Comparison of ENCODE assay signal across 13 cellular contexts in the genomic region with DNA sequence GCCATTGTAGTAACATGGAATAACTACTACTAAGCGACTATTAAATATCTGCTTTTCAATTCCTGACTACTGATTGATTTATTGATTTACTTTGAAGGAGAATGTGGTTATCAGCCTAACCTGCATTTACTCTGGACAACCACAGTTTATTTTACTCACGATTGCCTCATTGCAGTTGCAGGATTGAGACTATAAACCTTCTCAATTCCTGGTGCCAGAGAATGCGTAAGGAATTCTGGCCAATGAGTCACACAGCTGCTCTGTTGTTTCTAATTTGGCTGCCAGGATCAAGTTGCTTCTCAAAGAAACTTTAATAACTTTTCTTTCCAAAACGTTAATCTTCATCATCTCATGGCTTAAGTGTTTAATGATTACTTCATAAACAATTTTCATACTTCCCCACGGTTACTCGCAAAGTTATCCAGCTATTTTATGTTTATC. TPM values are rescaled to one million over a fixed set of nuclear protein-coding genes. Genes with fewer than 3 reads are reported as not detected.
DNase-seq lines count a peak whose midpoint lies in the region; ATAC-seq and TF ChIP-seq lines count a peak whose summit lies in the region.
"Had no signal": no experiment of that assay in that cellular context is flagged by ENCODE, and none has a peak within 500 bp of the region (broad histone marks: within the 10 kb centered on the region; RNA-seq: fewer than 3 reads in every experiment).

No MANE protein-coding gene starts in this region.

- no peak for DNase-seq in Right ventricle myocardium superior
- no peak for DNase-seq in cardiac septum (ENCODE audit: low spot score)
- peak; percentile 25 for DNase-seq in dermis blood vessel endothelial cell
- DNase-seq in left lung: no peak
- DNase-seq in NCI-H446 treated with DMSO at 0.1 percent for 48 hours (lab: John Stamatoyannopoulos, UW): no peak
- DNase-seq in G401 (ENCODE audit: low spot score): no peak
- DNase-seq: activated CD8-positive, alpha-beta memory T cell treated with anti-CD3 and anti-CD28 coated beads, Interleukin-2, amount 50 U/mL, for 48 hours; effector CD4-positive, alpha-beta T cell; NCI-H1092 had no signal

- in situ Hi-C loops in G401 (cut with HindIII; ENCODE audit: low sequenced_read_pairs): no loop called here

- no peaks in the 10 kb centered on the region for H3K27me3 ChIP-seq in left lung

- intact Hi-C loops in Right ventricle myocardium superior (cut with DNase I): no loop called here
- intact Hi-C loops in cardiac septum (cut with DNase I): no loop called here
- intact Hi-C loops in left lung (cut with DNase I): no loop called here

- TF ChIP-seq CTCF in left lung (IDR thresholded peaks at IDR 0.05): no peak

- no peaks in the 10 kb centered on the region for H3K36me3 ChIP-seq in left lung
- H3K36me3 ChIP-seq: neutrophil had no signal

- H3K4me1 ChIP-seq in left lung: no peaks in the 10 kb centered on the region

- peaks cover 0 to 18% of the 10 kb centered on the region in 2 donors for H3K9me3 ChIP-seq in left lung

- H3K4me3 ChIP-seq in left lung: no peak overlapping the region
- H3K4me3 ChIP-seq: SK-N-MC had no signal

- no peak overlapping the region for H3K27ac ChIP-seq in left lung
- H3K27ac ChIP-seq: neutrophil, SK-N-MC had no signal

- ATAC-seq in Right ventricle myocardium superior (ENCODE audit: poor library complexity): peak; percentile 87
- ATAC-seq in left lung: peak; percentile 30
- no peak for ATAC-seq in GM18502 (IDR thresholded peaks at IDR 0.05; ENCODE audit: poor library complexity, unreplicated experiment)
- ATAC-seq in GM18498 (IDR thresholded peaks at IDR 0.05; ENCODE audit: unreplicated experiment): no peak

RNA-seq across cellular contexts. Expression of a gene that starts 13.1 kb away (rescaled TPM):
- total RNA-seq in Right ventricle myocardium superior (29.1 TPM), cardiac septum (33.2 TPM), dermis blood vessel endothelial cell (12.9 and 19.2 TPM in 2 replicates), left lung (10 to 100 TPM in 1 of 2 donors, 1 to 10 TPM in 1; 9.5 to 37.7 TPM)
- total RNA-seq in G401 (2014; rRNA removed; shearing (Covaris generic)): not detected in 2 replicates

Comparison
In these comparisons a context has a peak if more than half of its experiments do, and no peak if none do; other contexts are left out.
1. ATAC-seq: peak in Right ventricle myocardium superior (single experiment) and left lung (single experiment); none in GM18502 (single experiment) and GM18498 (single experiment).
2. RNA of a gene that starts 13.1 kb away (total RNA-seq): 9.5 to 37.7 TPM in left lung, 33.2 TPM in cardiac septum (single experiment), 29.1 TPM in Right ventricle myocardium superior (single experiment) and 12.9 to 19.2 TPM in dermis blood vessel endothelial cell; not detected in G401; every median in the first group is over 10 times any median in the second.